ENCODE assay signal across 3 cellular contexts in genomic region chr6:13432526-13433218, GRCh38.
TF ChIP-seq lines count a peak whose summit lies in the region.

No MANE protein-coding gene starts in this region.

TF ChIP-seq in SK-N-SH treated with all-trans-retinoic acid at 6 μM for 48 hours, 23 proteins besides CTCF, POLR2A, EP300 and RAD21 (continued from another document):
- no peak for TF ChIP-seq PATZ1 (CRISPR knock-in tag; IDR thresholded peaks at IDR 0.05; ENCODE audit: borderline replicate concordance)
- TF ChIP-seq ZNF70 (CRISPR knock-in tag; IDR thresholded peaks at IDR 0.05): peak; percentile 85

TF ChIP-seq in SK-N-SH, 30 proteins besides CTCF, POLR2A, EP300 and RAD21 (continued from another document):
- TF ChIP-seq MEF2A (IDR thresholded peaks at IDR 0.05; ENCODE audit: borderline replicate concordance, low read depth) (no peak), SIN3A (IDR thresholded peaks at IDR 0.05; ENCODE audit: borderline replicate concordance, low read depth, low read length) (no peak), PBX3 (IDR thresholded peaks at IDR 0.05) (no peak), ZBTB33 (IDR thresholded peaks at IDR 0.05; ENCODE audit: borderline replicate concordance, low read depth) (no peak), JUND (IDR thresholded peaks at IDR 0.05) (no peak), TCF12 (IDR thresholded peaks at IDR 0.05) (no peak), RXRA (IDR thresholded peaks at IDR 0.05; ENCODE audit: borderline replicate concordance, low read depth) (no peak)

TF ChIP-seq in GM12878, 131 proteins besides CTCF, POLR2A, EP300 and RAD21 (continued from another document and continues in another):
- TF ChIP-seq CHD2 (IDR thresholded peaks at IDR 0.05; ENCODE audit: borderline replicate concordance, low read depth, low read length): no peak
- no peak for TF ChIP-seq PAX8 (IDR thresholded peaks at IDR 0.05)
- TF ChIP-seq MYB (IDR thresholded peaks at IDR 0.05; ENCODE audit: borderline replicate concordance, low read depth, low read length): no peak
- TF ChIP-seq CREB1 (IDR thresholded peaks at IDR 0.05; ENCODE audit: low read depth): no peak
- TF ChIP-seq YBX1 (IDR thresholded peaks at IDR 0.05): no peak
- no peak for TF ChIP-seq SREBF2 (IDR thresholded peaks at IDR 0.05; ENCODE audit: low read length)
- TF ChIP-seq ZSCAN29 (IDR thresholded peaks at IDR 0.05): no peak
- TF ChIP-seq BHLHE40 (IDR thresholded peaks at IDR 0.05; ENCODE audit: borderline replicate concordance in 1 of 2, low read depth in 2 of 2, low read length in 1 of 2): peak in 1 of 2 experiments; percentile 48; a peak in 1 of 4 replicates
- TF ChIP-seq RELB (IDR thresholded peaks at IDR 0.05; ENCODE audit: low read depth): no peak
- no peak for TF ChIP-seq POU2F2 (IDR thresholded peaks at IDR 0.05; ENCODE audit: borderline replicate concordance, low read depth, low read length)
- no peak for TF ChIP-seq MEF2B (IDR thresholded peaks at IDR 0.05; ENCODE audit: partially characterized antibody, poor library complexity, severe bottlenecking)
- TF ChIP-seq PKNOX1 (IDR thresholded peaks at IDR 0.05): peak; percentile 92
- no peak for TF ChIP-seq CBX5 (IDR thresholded peaks at IDR 0.05; ENCODE audit: low read depth)
- TF ChIP-seq NBN (IDR thresholded peaks at IDR 0.05): peak; percentile 45; the same call in 1 of the 2 replicates
- peak; percentile 42 for TF ChIP-seq SMAD1 (IDR thresholded peaks at IDR 0.05; ENCODE audit: low read depth, partially characterized antibody)
- TF ChIP-seq ZNF592 (IDR thresholded peaks at IDR 0.05): no peak
- peak; percentile 52; the same call in 1 of the 2 replicates for TF ChIP-seq YY1 (IDR thresholded peaks at IDR 0.05; ENCODE audit: low read depth, low read length)
- 0 out of 2 replicates have a peak, but pooled peaks have one; percentile 22 for TF ChIP-seq ZNF207 (IDR thresholded peaks at IDR 0.05; ENCODE audit: borderline replicate concordance)
- no peak for TF ChIP-seq NKRF (conservative IDR thresholded peaks at IDR 0.05)
- TF ChIP-seq ZBTB4 (CRISPR knock-in tag; IDR thresholded peaks at IDR 0.05): no peak
- peak; percentile 75 for TF ChIP-seq ZNF687 (IDR thresholded peaks at IDR 0.05)
- no peak for TF ChIP-seq TBL1XR1 (IDR thresholded peaks at IDR 0.05; ENCODE audit: low read depth, low read length)
- TF ChIP-seq ZNF217 (IDR thresholded peaks at IDR 0.05): no peak
- TF ChIP-seq MTA2 (IDR thresholded peaks at IDR 0.05; ENCODE audit: low read depth): peak; percentile 67; the same call in 1 of the 2 replicates
- no peak for TF ChIP-seq IRF3 (IDR thresholded peaks at IDR 0.05)
- no peak for TF ChIP-seq FOXK2 (IDR thresholded peaks at IDR 0.05)
- TF ChIP-seq MLLT1 (IDR thresholded peaks at IDR 0.05): peak; percentile 57
- TF ChIP-seq SPI1 (IDR thresholded peaks at IDR 0.05; ENCODE audit: borderline replicate concordance, insufficient read depth, low read depth, low read length): no peak
- peak; percentile 48 for TF ChIP-seq SKIL (IDR thresholded peaks at IDR 0.05; ENCODE audit: low read depth, poor library complexity, severe bottlenecking)
- no peak for TF ChIP-seq EGR1 (IDR thresholded peaks at IDR 0.05; ENCODE audit: borderline replicate concordance in 1 of 2, low read depth in 2 of 2, low read length in 2 of 2)
- no peak for TF ChIP-seq ESRRA (IDR thresholded peaks at IDR 0.05; ENCODE audit: low read length)
- 0 out of 2 replicates have a peak, but pooled peaks have one; percentile 10 for TF ChIP-seq IKZF1 (conservative IDR thresholded peaks at IDR 0.05)
